In genomic region chr20:50930139-50931047, GRCh38 we compare ENCODE assay signal across 1 cellular context.
TF ChIP-seq lines count a peak whose summit lies in the region.

No MANE protein-coding gene starts in this region.

TF ChIP-seq in K562, 482 proteins besides CTCF, POLR2A, EP300 and RAD21 (continues in another document):
- TF ChIP-seq ZSCAN29 (IDR thresholded peaks at IDR 0.05) (no peak), ARID3A (IDR thresholded peaks at IDR 0.05; ENCODE audit: borderline replicate concordance, low read depth, low read length) (no peak), CREM (IDR thresholded peaks at IDR 0.05; ENCODE audit: low read depth) (no peak), HDAC2 (IDR thresholded peaks at IDR 0.05) (no peak), TSC22D4 (tag; IDR thresholded peaks at IDR 0.05) (no peak), UBTF (IDR thresholded peaks at IDR 0.05; ENCODE audit: borderline replicate concordance in 1 of 2, low read depth in 2 of 2, low read length in 2 of 2) (0 out of 4 replicates have a peak, but pooled peaks of 1 of the 2 experiments have one; percentile 8), ZNF143 (CRISPR knock-in tag; IDR thresholded peaks at IDR 0.05) (no peak), NELFE (IDR thresholded peaks at IDR 0.05; ENCODE audit: insufficient read depth, insufficient read length) (no peak), HEY1 (CRISPR knock-in tag; IDR thresholded peaks at IDR 0.05; ENCODE audit: borderline replicate concordance) (no peak), KAT8 (IDR thresholded peaks at IDR 0.05; ENCODE audit: low read depth) (no peak), ZZZ3 (IDR thresholded peaks at IDR 0.05) (no peak), ESRRB (CRISPR knock-in tag; IDR thresholded peaks at IDR 0.05; ENCODE audit: borderline replicate concordance) (no peak), PTBP1 (IDR thresholded peaks at IDR 0.05; ENCODE audit: low read depth, low read length) (no peak), HOMEZ (CRISPR knock-in tag; IDR thresholded peaks at IDR 0.05) (no peak), NFIC (IDR thresholded peaks at IDR 0.05) (no peak), MBD2 (IDR thresholded peaks at IDR 0.05; ENCODE audit: borderline replicate concordance, low read depth) (no peak), ZNF695 (CRISPR knock-in tag; IDR thresholded peaks at IDR 0.05) (no peak), ZBTB12 (CRISPR knock-in tag; IDR thresholded peaks at IDR 0.05) (no peak), JUN (IDR thresholded peaks at IDR 0.05; ENCODE audit: borderline replicate concordance, low read depth, low read length) (no peak), JUN (CRISPR knock-in tag; IDR thresholded peaks at IDR 0.05; ENCODE audit: borderline replicate concordance) (no peak), ZC3H11A (IDR thresholded peaks at IDR 0.05; ENCODE audit: low read depth, low read length) (no peak), TOE1 (IDR thresholded peaks at IDR 0.05; ENCODE audit: borderline replicate concordance) (no peak), TOE1 (CRISPR knock-in tag; IDR thresholded peaks at IDR 0.05; ENCODE audit: borderline replicate concordance, low read depth) (no peak), NFRKB (IDR thresholded peaks at IDR 0.05; ENCODE audit: low read depth) (no peak), ETS2 (tag; IDR thresholded peaks at IDR 0.05; ENCODE audit: borderline replicate concordance, poor library complexity, severe bottlenecking) (no peak), ZSCAN32 (CRISPR knock-in tag; IDR thresholded peaks at IDR 0.05) (no peak), ELK1 (CRISPR knock-in tag; IDR thresholded peaks at IDR 0.05) (no peak), GTF2F1 (IDR thresholded peaks at IDR 0.05; ENCODE audit: low read depth, low read length) (no peak), RBFOX2 (IDR thresholded peaks at IDR 0.05; ENCODE audit: low read depth, low read length) (peak; percentile 58), CBX8 (IDR thresholded peaks at IDR 0.05; ENCODE audit: borderline replicate concordance, extremely low read depth, low read depth, low read length, poor library complexity, severe bottlenecking) (no peak), RB1 (IDR thresholded peaks at IDR 0.05; ENCODE audit: low read depth) (peak; percentile 15; the same call in 1 of the 2 replicates), ZFX (CRISPR knock-in tag; IDR thresholded peaks at IDR 0.05) (peak; percentile 8), ZNF124 (CRISPR knock-in tag; IDR thresholded peaks at IDR 0.05) (no peak), NONO (IDR thresholded peaks at IDR 0.05; ENCODE audit: low read depth in 2 of 2, low read length in 1 of 2) (no peak), MYBL2 (IDR thresholded peaks at IDR 0.05; ENCODE audit: low read depth) (no peak), MYBL2 (CRISPR knock-in tag; IDR thresholded peaks at IDR 0.05; ENCODE audit: borderline replicate concordance) (no peak), ZNF253 (CRISPR knock-in tag; conservative IDR thresholded peaks at IDR 0.05) (no peak), HDAC6 (IDR thresholded peaks at IDR 0.05; ENCODE audit: low read depth, low read length) (no peak), FOS (IDR thresholded peaks at IDR 0.05; ENCODE audit: extremely low read depth, insufficient read length) (no peak), RBM14 (IDR thresholded peaks at IDR 0.05; ENCODE audit: borderline replicate concordance, insufficient read depth, low read depth, low read length) (no peak), ZNF311 (CRISPR knock-in tag; IDR thresholded peaks at IDR 0.05) (no peak), ZKSCAN8 (CRISPR knock-in tag; IDR thresholded peaks at IDR 0.05) (no peak), CCNT2 (IDR thresholded peaks at IDR 0.05; ENCODE audit: borderline replicate concordance, extremely low read depth, insufficient read length, low read depth, low read length) (peak; percentile 11)
- TF ChIP-seq, protein P1, sequence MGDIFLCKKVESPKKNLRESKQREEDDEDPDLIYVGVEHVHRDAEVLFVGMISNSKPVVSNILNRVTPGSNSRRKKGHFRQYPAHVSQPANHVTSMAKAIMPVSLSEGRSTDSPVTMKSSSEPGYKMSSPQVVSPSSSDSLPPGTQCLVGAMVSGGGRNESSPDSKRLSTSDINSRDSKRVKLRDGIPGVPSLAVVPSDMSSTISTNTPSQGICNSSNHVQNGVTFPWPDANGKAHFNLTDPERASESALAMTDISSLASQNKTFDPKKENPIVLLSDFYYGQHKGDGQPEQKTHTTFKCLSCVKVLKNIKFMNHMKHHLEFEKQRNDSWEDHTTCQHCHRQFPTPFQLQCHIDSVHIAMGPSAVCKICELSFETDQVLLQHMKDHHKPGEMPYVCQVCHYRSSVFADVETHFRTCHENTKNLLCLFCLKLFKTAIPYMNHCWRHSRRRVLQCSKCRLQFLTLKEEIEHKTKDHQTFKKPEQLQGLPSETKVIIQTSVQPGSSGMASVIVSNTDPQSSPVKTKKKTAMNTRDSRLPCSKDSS (IDR thresholded peaks at IDR 0.05; ENCODE audit: low read depth, partially characterized antibody) = no peak
- TF ChIP-seq, protein P2, sequence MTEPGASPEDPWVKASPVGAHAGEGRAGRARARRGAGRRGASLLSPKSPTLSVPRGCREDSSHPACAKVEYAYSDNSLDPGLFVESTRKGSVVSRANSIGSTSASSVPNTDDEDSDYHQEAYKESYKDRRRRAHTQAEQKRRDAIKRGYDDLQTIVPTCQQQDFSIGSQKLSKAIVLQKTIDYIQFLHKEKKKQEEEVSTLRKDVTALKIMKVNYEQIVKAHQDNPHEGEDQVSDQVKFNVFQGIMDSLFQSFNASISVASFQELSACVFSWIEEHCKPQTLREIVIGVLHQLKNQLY (CRISPR knock-in tag; conservative IDR thresholded peaks at IDR 0.05) = no peak
- TF ChIP-seq, protein P3, sequence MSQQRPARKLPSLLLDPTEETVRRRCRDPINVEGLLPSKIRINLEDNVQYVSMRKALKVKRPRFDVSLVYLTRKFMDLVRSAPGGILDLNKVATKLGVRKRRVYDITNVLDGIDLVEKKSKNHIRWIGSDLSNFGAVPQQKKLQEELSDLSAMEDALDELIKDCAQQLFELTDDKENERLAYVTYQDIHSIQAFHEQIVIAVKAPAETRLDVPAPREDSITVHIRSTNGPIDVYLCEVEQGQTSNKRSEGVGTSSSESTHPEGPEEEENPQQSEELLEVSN (IDR thresholded peaks at IDR 0.05; ENCODE audit: borderline replicate concordance in 1 of 2, extremely low read depth in 1 of 2, insufficient read depth in 1 of 2, insufficient read length in 1 of 2, low read depth in 1 of 2, low read length in 1 of 2, poor library complexity in 1 of 2, severe bottlenecking in 1 of 2) = peak in 1 of 2 experiments; percentile 22
- TF ChIP-seq, protein P4, sequence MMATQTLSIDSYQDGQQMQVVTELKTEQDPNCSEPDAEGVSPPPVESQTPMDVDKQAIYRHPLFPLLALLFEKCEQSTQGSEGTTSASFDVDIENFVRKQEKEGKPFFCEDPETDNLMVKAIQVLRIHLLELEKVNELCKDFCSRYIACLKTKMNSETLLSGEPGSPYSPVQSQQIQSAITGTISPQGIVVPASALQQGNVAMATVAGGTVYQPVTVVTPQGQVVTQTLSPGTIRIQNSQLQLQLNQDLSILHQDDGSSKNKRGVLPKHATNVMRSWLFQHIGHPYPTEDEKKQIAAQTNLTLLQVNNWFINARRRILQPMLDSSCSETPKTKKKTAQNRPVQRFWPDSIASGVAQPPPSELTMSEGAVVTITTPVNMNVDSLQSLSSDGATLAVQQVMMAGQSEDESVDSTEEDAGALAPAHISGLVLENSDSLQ (IDR thresholded peaks at IDR 0.05) = no peak
- TF ChIP-seq, protein P5, sequence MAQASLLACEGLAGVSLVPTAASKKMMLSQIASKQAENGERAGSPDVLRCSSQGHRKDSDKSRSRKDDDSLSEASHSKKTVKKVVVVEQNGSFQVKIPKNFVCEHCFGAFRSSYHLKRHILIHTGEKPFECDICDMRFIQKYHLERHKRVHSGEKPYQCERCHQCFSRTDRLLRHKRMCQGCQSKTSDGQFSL (CRISPR knock-in tag; IDR thresholded peaks at IDR 0.05) = no peak; the same call in 1 of the 2 replicates
- TF ChIP-seq, protein P5 (tag; IDR thresholded peaks at IDR 0.05) = peak in 1 of 2 experiments; percentile 74; a peak in 1 of 4 replicates
